8 cellular contexts compared by ENCODE assay signal in the genomic region with DNA sequence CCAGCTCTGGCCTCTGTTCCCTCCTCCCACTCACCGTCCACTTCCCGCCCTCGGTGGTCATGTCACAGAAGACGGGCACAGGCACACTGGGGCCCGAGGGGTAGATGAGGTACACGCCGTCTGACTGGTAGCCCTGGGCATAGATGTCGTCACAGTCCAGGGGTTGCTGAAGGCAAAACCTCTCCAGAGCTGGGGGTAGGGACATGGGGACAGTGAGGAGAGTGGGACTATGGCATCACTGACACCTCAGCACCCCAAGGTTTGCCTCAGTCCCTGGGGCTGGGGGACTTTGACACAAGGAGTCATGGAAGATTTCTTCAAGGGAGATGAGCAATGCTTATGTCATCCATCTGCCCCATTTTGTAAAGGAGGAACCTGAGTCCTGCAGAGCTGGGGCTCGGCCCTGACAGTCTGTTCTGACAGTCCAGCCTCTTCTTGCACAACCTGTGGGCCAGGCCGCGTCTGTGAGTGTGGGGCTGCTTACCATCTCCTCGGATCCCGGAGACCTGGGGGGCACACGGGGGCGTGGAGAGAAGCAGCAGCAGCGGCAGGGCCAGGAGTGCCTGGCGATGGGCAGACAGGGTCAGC. TPM values are rescaled to one million over a fixed set of nuclear protein-coding genes. Genes with fewer than 3 reads are reported as not detected.
DNase-seq lines count a peak whose midpoint lies in the region; ATAC-seq and TF ChIP-seq lines count a peak whose summit lies in the region.

No MANE protein-coding gene starts in this region.

- H3K27me3 ChIP-seq in endodermal cell (ENCODE audit: control insufficient read depth, insufficient read depth, low read length, poor library complexity, severe bottlenecking), result no peaks in the 10 kb centered on the region
- no peaks in the 10 kb centered on the region for H3K27me3 ChIP-seq in effector memory CD4-positive, alpha-beta T cell (replicated peaks; ENCODE audit: control insufficient read depth, insufficient read depth, low read length, poor library complexity, severe bottlenecking)

- H3K9ac ChIP-seq in endodermal cell (ENCODE audit: extremely low read depth, low read length, poor library complexity, severe bottlenecking), result no peak overlapping the region

- peaks cover 30% of the 10 kb centered on the region for H3K36me3 Mint-ChIP-seq in endodermal cell (ENCODE audit: low read depth)
- peaks cover 16% of the 10 kb centered on the region for H3K36me3 Mint-ChIP-seq in nephron progenitor cell (ENCODE audit: low read depth)

- H3K9me3 ChIP-seq in endodermal cell (ENCODE audit: control insufficient read depth, low read length), result no peaks in the 10 kb centered on the region
- H3K9me3 ChIP-seq in effector memory CD4-positive, alpha-beta T cell (ENCODE audit: control insufficient read depth, low read length), result no peaks in the 10 kb centered on the region

- H3K4me1 ChIP-seq in endodermal cell (ENCODE audit: control insufficient read depth, insufficient read depth, low read length), result peaks cover 7% of the 10 kb centered on the region
- H3K4me1 ChIP-seq in effector memory CD4-positive, alpha-beta T cell (ENCODE audit: control insufficient read depth, insufficient read depth, low read length, poor library complexity, severe bottlenecking), result no peaks in the 10 kb centered on the region

- H3K27ac Mint-ChIP-seq in endodermal cell, result peak overlapping the region; percentile 86
- H3K27ac Mint-ChIP-seq in nephron progenitor cell, result peak overlapping the region; percentile 70

- no peak overlapping the region for H3K4me3 ChIP-seq in endodermal cell (ENCODE audit: low read length)
- H3K4me3 ChIP-seq in effector memory CD4-positive, alpha-beta T cell (ENCODE audit: insufficient read depth, low read depth, low read length, poor library complexity, severe bottlenecking), result no peak overlapping the region

- peak overlapping the region; percentile 51 for H3K27ac ChIP-seq in endodermal cell (ENCODE audit: low read depth, low read length)
- no peak overlapping the region for H3K27ac ChIP-seq in effector memory CD4-positive, alpha-beta T cell (ENCODE audit: insufficient read depth, low read length, poor library complexity, severe bottlenecking)

- no peak overlapping the region for H3K4me3 Mint-ChIP-seq in endodermal cell
- peak overlapping the region; percentile 66 for H3K4me3 Mint-ChIP-seq in nephron progenitor cell

- WGBS in endodermal cell (ENCODE audit: insufficient coverage in 1 of 2, insufficient read length in 1 of 2), 2 experiments, result 71 to 89% methylated on average over 9 to 17 of the region's 17 CpGs

- no peak for ATAC-seq in HG02938 (IDR thresholded peaks at IDR 0.05; ENCODE audit: unreplicated experiment)

- H3K9me3 Mint-ChIP-seq in endodermal cell, result no peaks in the 10 kb centered on the region
- H3K9me3 Mint-ChIP-seq in nephron progenitor cell, result no peaks in the 10 kb centered on the region

- H3K4me1 Mint-ChIP-seq in endodermal cell (peaks cover 39% of the 10 kb centered on the region), nephron progenitor cell (peaks cover 64% of the 10 kb centered on the region)

- H3K27me3 Mint-ChIP-seq in endodermal cell (ENCODE audit: insufficient read depth), result no peaks in the 10 kb centered on the region
- no peaks in the 10 kb centered on the region for H3K27me3 Mint-ChIP-seq in nephron progenitor cell (ENCODE audit: low read depth, poor library complexity)

- DNase-seq in AG20443 (ENCODE audit: low spot score) (peak; percentile 81), NCI-H69 (lab: John Stamatoyannopoulos, UW) (peak; percentile 44), endodermal cell (peak; percentile 79), nephron progenitor cell (peak; percentile 27), DMS153 treated with DMSO at 0.1 percent for 48 hours (lab: John Stamatoyannopoulos, UW; ENCODE audit: unreplicated experiment) (no peak), NCI-H774 (lab: John Stamatoyannopoulos, UW) (no peak)
- no peak for DNase-seq in effector memory CD4-positive, alpha-beta T cell

- TF ChIP-seq CTCF in endodermal cell (conservative IDR thresholded peaks at IDR 0.05) (no peak), nephron progenitor cell (IDR thresholded peaks at IDR 0.05) (no peak)

- peaks cover 41% of the 10 kb centered on the region for H3K36me3 ChIP-seq in endodermal cell (ENCODE audit: control insufficient read depth, insufficient read depth, low read length)
- H3K36me3 ChIP-seq in effector memory CD4-positive, alpha-beta T cell (ENCODE audit: control insufficient read depth, insufficient read depth, low read length), result peaks cover 11% of the 10 kb centered on the region

RNA-seq across cellular contexts. Expression of a gene that starts 0.6 kb away (rescaled TPM):
- total RNA-seq in endodermal cell, result 10 to 100 TPM; 11.1 to 36.8 TPM
- 20.4 TPM for polyA plus RNA-seq in endodermal cell (2013, experiment 1 of 2)
- polyA plus RNA-seq in endodermal cell (2013, experiment 2 of 2), result 18.1 TPM

RNA-seq across cellular contexts. Expression of a gene that starts 8.1 kb away (rescaled TPM):
- 10 to 100 TPM; 33.3 to 53.4 TPM for total RNA-seq in endodermal cell
- polyA plus RNA-seq in endodermal cell (2013, experiment 1 of 2), result 29.3 TPM
- polyA plus RNA-seq in endodermal cell (2013, experiment 2 of 2), result 25.5 TPM

RNA-seq across cellular contexts. Expression of a gene that starts 23.8 kb away (rescaled TPM):
- 10 to 100 TPM; 37.7 to 42.8 TPM for total RNA-seq in endodermal cell
- polyA plus RNA-seq in endodermal cell (2013, experiment 1 of 2), result 28.5 TPM
- 25.0 TPM for polyA plus RNA-seq in endodermal cell (2013, experiment 2 of 2)

RNA-seq across cellular contexts. Expression of a gene that starts 24.7 kb away (rescaled TPM):
- 1 to 10 TPM; 1.1 to 1.9 TPM for total RNA-seq in endodermal cell
- 1.4 TPM for polyA plus RNA-seq in endodermal cell (2013, experiment 1 of 2)
- 1.1 TPM for polyA plus RNA-seq in endodermal cell (2013, experiment 2 of 2)

Comparison
In these comparisons a context has a peak if more than half of its experiments do, and no peak if none do; other contexts are left out.
1. DNase-seq: peak in AG20443 (single experiment), NCI-H69 (single experiment), endodermal cell (single experiment) and nephron progenitor cell (single experiment); none in effector memory CD4-positive, alpha-beta T cell (0 of 3), DMS153 treated with DMSO at 0.1 percent for 48 hours (single experiment) and NCI-H774 (single experiment).